In the genomic region with DNA sequence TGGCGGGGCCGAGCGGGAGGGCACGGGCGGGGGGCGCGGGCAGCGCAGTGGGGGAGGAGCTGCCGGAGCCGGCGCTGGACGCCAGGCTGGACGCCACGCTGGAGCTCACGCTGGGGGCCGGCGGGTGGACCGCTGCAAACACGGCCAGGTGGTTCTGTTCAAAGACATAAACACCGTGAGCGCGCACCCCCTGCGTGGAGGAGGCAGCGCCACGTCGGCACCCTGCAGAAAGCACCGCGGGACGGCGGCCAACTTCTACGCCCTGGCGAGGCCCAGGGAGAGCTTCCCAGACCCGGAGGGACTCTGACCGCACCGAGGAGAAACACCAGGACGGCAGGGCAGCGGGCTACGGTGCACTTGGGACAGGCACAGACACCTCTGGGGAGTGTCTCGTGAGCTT, we compare ENCODE assay signal across 18 cellular contexts.
"Had no signal": no experiment of that assay in that cellular context is flagged by ENCODE, and none has a peak within 500 bp of the region (broad histone marks: within the 10 kb centered on the region; RNA-seq: fewer than 3 reads in every experiment).

No MANE protein-coding gene starts in this region.

- DNase-seq: occipital lobe; ovary; psoas muscle; right cardiac atrium; right lobe of liver; sigmoid colon; small intestine; stimulated activated CD4-positive, alpha-beta T cell treated with anti-CD3 and anti-CD28 coated beads, Interleukin-15, amount 100 ng/mL, for 24 hours; stimulated activated CD4-positive, alpha-beta T cell treated with anti-CD3 and anti-CD28 coated beads, Interleukin-2, amount 100 ng/mL, for 24 hours; stimulated activated CD4-positive, alpha-beta T cell treated with anti-CD3 and anti-CD28 coated beads, Interleukin-2, amount 100 ng/mL, for 48 hours; stimulated activated CD4-positive, alpha-beta T cell treated with anti-CD3 and anti-CD28 coated beads, Interleukin-4, amount 100 ng/mL, for 24 hours; stimulated activated naive B cell treated with anti-CD40 and anti-IgM and Interleukin-4, amounts not matched to agents 10 μg/mL and 1 μg/mL and 100 μg/mL, for 72 hours; stimulated activated naive CD4-positive, alpha-beta T cell treated with Interleukin-2 at 50 U/mL for 16 hours; stomach; thyroid gland; trophoblast cell; upper lobe of left lung had no signal

- ATAC-seq: psoas muscle; right cardiac atrium; right lobe of liver; stimulated activated effector memory CD8-positive, alpha-beta T cell treated with anti-CD3 and anti-CD28 coated beads, Interleukin-12 subunit alpha, Interleukin-12 subunit beta, amount 100 ng/mL, for 72 hours; stimulated activated naive B cell treated with anti-CD40 and anti-IgM and Interleukin-4, amounts not matched to agents 10 μg/mL and 1 μg/mL and 100 μg/mL, for 72 hours had no signal
